21 cellular contexts compared by ENCODE assay signal in the genomic region with DNA sequence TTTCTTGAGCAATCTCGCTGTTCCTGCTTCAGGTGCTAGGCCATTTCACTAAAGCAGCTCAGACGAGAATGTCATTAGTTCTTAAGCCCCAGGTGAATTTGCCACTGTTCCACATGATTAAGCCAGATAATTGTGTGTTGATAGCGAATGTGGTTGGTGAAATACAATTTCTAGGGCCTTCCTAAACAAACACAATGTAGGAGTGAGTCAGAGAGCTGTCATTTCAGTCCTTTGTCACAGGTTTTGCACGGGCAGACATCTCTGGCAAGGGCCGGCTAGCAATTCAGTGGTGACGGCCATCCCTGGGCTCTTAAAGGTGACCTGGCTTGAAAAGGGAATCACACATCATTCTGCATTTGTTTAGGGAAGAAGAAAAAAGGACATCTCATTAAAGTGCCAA.
DNase-seq lines count a peak whose midpoint lies in the region; ATAC-seq and TF ChIP-seq lines count a peak whose summit lies in the region.
"Had no signal": no experiment of that assay in that cellular context is flagged by ENCODE, and none has a peak within 500 bp of the region (broad histone marks: within the 10 kb centered on the region; RNA-seq: fewer than 3 reads in every experiment).

No MANE protein-coding gene starts in this region.

- peaks cover 27% of the 10 kb centered on the region for H3K4me1 Mint-ChIP-seq in brain
- H3K4me1 Mint-ChIP-seq: memory B cell had no signal

- no peaks in the 10 kb centered on the region for H3K36me3 Mint-ChIP-seq in brain
- H3K36me3 Mint-ChIP-seq: activated naive CD8-positive, alpha-beta T cell; memory B cell; WTC11 had no signal

- ATAC-seq in GM21737 (IDR thresholded peaks at IDR 0.05; ENCODE audit: unreplicated experiment), result no peak
- ATAC-seq: WTC11 had no signal

- H3K27me3 Mint-ChIP-seq in brain, result peaks cover 3% of the 10 kb centered on the region
- H3K27me3 Mint-ChIP-seq: activated naive CD8-positive, alpha-beta T cell; dendritic cell treated with granulocyte-macrophage colony-stimulating factor and Interleukin-4, amounts not matched to agents 40 ng/mL and 50 ng/mL, for 4 days had no signal

- H3K4me3 Mint-ChIP-seq in brain, result no peak overlapping the region
- H3K4me3 Mint-ChIP-seq: activated naive CD8-positive, alpha-beta T cell; CD4-positive, alpha-beta T cell; dendritic cell treated with granulocyte-macrophage colony-stimulating factor and Interleukin-4, amounts not matched to agents 40 ng/mL and 50 ng/mL, for 4 days; H9; memory B cell; WTC11 had no signal

- no peak for TF ChIP-seq CTCF in brain (conservative IDR thresholded peaks at IDR 0.05)

- peak overlapping the region in 3 of 5 experiments; percentile 37 to 75 (median 71) for H3K27ac Mint-ChIP-seq in brain
- H3K27ac Mint-ChIP-seq: activated naive CD8-positive, alpha-beta T cell; CD4-positive, alpha-beta T cell; dendritic cell treated with granulocyte-macrophage colony-stimulating factor and Interleukin-4, amounts not matched to agents 40 ng/mL and 50 ng/mL, for 4 days; H9; memory B cell; WTC11 had no signal

- peaks cover 0 to 3% (median 1%) of the 10 kb centered on the region in 5 experiments for H3K9me3 Mint-ChIP-seq in brain
- H3K9me3 Mint-ChIP-seq: dendritic cell treated with granulocyte-macrophage colony-stimulating factor and Interleukin-4, amounts not matched to agents 40 ng/mL and 50 ng/mL, for 4 days; H9 had no signal

- peak; percentile 27 for DNase-seq in NCI-H2171 treated with DMSO at 0.1 percent for 48 hours (lab: John Stamatoyannopoulos, UW)
- no peak for DNase-seq in NCI-H2171 (lab: John Stamatoyannopoulos, UW)
- peak; percentile 23 for DNase-seq in NCI-H510A (lab: John Stamatoyannopoulos, UW)
- peak; percentile 5 for DNase-seq in retina
- DNase-seq in NCI-H345 (lab: John Stamatoyannopoulos, UW), result no peak
- no peak for DNase-seq in T-helper 9 cell
- DNase-seq: aorta; CD4-positive, alpha-beta T cell; central memory CD4-positive, alpha-beta T cell; H9; NCI-H1436; NCI-H82; nucleus accumbens; Right ventricle myocardium superior; upper lobe of left lung had no signal

Comparison
In these comparisons a context has a peak if more than half of its experiments do, and no peak if none do; other contexts are left out.
1. DNase-seq: peak in NCI-H2171 treated with DMSO at 0.1 percent for 48 hours (single experiment), NCI-H510A (single experiment) and retina (single experiment); none in NCI-H2171 (single experiment), NCI-H345 (single experiment) and T-helper 9 cell (single experiment).